ENCODE assay signal across 23 cellular contexts in genomic region chrX:110954428-110954827, GRCh38.
"Had no signal": no experiment of that assay in that cellular context is flagged by ENCODE, and none has a peak within 500 bp of the region (broad histone marks: within the 10 kb centered on the region; RNA-seq: fewer than 3 reads in every experiment).

No MANE protein-coding gene starts in this region.

- H3K27me3 ChIP-seq: hepatocyte, ovary, right lobe of liver, stomach, thyroid gland, vagina had no signal

- H3K36me3 ChIP-seq: heart left ventricle, left lung, ovary, right lobe of liver, stomach, thyroid gland, vagina had no signal

- H3K4me2 ChIP-seq: hepatocyte, smooth muscle cell had no signal

- H3K4me3 ChIP-seq: heart left ventricle, hepatocyte, left lung, ovary, right lobe of liver, smooth muscle cell, stomach, thyroid gland, vagina had no signal

- H3K9me3 ChIP-seq: heart left ventricle, left lung, ovary, right lobe of liver, stomach, thyroid gland, vagina had no signal

- H3K27me3 Mint-ChIP-seq: effector memory CD8-positive, alpha-beta T cell had no signal

- H3K4me1 ChIP-seq: heart left ventricle, left lung, right lobe of liver, stomach, vagina had no signal

- H3K4me3 Mint-ChIP-seq: effector memory CD8-positive, alpha-beta T cell; naive thymus-derived CD8-positive, alpha-beta T cell had no signal

- H3K27ac Mint-ChIP-seq: effector memory CD8-positive, alpha-beta T cell; naive thymus-derived CD8-positive, alpha-beta T cell had no signal

- H3K79me2 ChIP-seq: hepatocyte had no signal

- H3K9me3 Mint-ChIP-seq: effector memory CD8-positive, alpha-beta T cell; naive thymus-derived CD8-positive, alpha-beta T cell had no signal

- DNase-seq: cerebellar nuclear complex; cortex of kidney; effector memory CD8-positive, alpha-beta T cell; heart left ventricle; kidney; left lung; midbrain; naive thymus-derived CD8-positive, alpha-beta T cell; occipital lobe; ovary; posterior cingulate gyrus; right lobe of liver; stimulated activated CD4-positive, alpha-beta T cell treated with anti-CD3 and anti-CD28 coated beads, Interleukin-12 subunit alpha, Interleukin-12 subunit beta, amount 100 ng/mL, for 4 hours; stimulated activated CD4-positive, alpha-beta T cell treated with anti-CD3 and anti-CD28 coated beads, Interleukin-1b, Interleukin-23, amount 100 ng/mL, for 48 hours; stimulated activated CD4-positive, alpha-beta T cell treated with anti-CD3 and anti-CD28 coated beads, Interleukin-4, amount 100 ng/mL, for 1 hour; stimulated activated CD8-positive, alpha-beta memory T cell treated with anti-CD3 and anti-CD28 coated beads, Interleukin-4, amount 100 ng/mL, for 48 hours; stimulated activated naive CD4-positive, alpha-beta T cell; stomach; thyroid gland; trophoblast cell had no signal

- H3K36me3 Mint-ChIP-seq: naive thymus-derived CD8-positive, alpha-beta T cell had no signal

- H3K4me1 Mint-ChIP-seq: naive thymus-derived CD8-positive, alpha-beta T cell had no signal

- H3K27ac ChIP-seq: heart left ventricle, hepatocyte, left lung, ovary, right lobe of liver, vagina had no signal

- H2AFZ ChIP-seq: hepatocyte had no signal
